1 cellular context compared by ENCODE assay signal in the genomic region with DNA sequence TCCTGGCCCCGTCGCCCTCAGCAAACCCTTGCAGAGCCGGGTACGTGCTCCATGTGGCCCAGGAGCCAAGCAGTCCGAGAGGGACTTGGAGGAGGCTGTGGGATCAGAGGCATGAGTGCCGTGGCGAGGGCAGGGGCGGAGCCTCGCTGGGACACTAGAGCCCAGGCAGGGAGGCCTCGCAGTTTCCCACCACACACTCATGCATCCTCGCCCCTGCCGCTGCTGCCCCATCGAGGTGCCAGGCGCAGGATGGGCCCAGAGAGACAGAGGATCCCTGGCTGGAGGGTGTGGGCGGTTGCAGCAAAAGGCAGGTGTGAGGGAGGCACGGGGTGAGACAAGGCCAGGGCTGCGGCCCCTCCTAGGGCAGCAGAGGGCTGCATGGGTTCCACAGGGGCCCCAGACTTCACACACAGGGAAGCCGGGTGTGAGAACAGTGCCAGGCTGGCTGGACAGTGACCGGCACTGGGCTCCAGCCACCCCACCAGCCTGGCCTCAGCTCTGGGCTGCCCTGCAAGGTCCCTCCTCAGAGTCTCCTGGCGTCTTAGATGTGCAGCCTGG.
TF ChIP-seq lines count a peak whose summit lies in the region.

No MANE protein-coding gene starts in this region.

TF ChIP-seq in GM23338, 12 proteins besides CTCF, POLR2A, EP300 and RAD21 (continued from another document):
- TF ChIP-seq ZNF114 (CRISPR knock-in tag; IDR thresholded peaks at IDR 0.05) = no peak
- TF ChIP-seq ZNF331 (CRISPR knock-in tag; IDR thresholded peaks at IDR 0.05; ENCODE audit: low read depth) = no peak
- no peak for TF ChIP-seq EZH2phosphoT487 (IDR thresholded peaks at IDR 0.05; ENCODE audit: unreplicated experiment)
- no peak for TF ChIP-seq ZNF462 (CRISPR knock-in tag; IDR thresholded peaks at IDR 0.05)
